ENCODE assay signal across 8 cellular contexts in genomic region chr16:19071811-19072777, GRCh38. TPM values are rescaled to one million over a fixed set of nuclear protein-coding genes. Genes with fewer than 3 reads are reported as not detected.
DNase-seq lines count a peak whose midpoint lies in the region; ATAC-seq and TF ChIP-seq lines count a peak whose summit lies in the region.

No MANE protein-coding gene starts in this region.

- H3K4me2 ChIP-seq in parathyroid adenoma (ENCODE audit: low read length): no peak overlapping the region

- H3K36me3 Mint-ChIP-seq in activated T-cell treated with anti-CD3 and anti-CD28 coated beads, Interleukin-2, amount 50 U/mL, for 72 hours (ENCODE audit: insufficient read depth in 2 of 2): peaks cover 2 to 6% of the 10 kb centered on the region in 2 donors

- H3K9me3 ChIP-seq in parathyroid adenoma (ENCODE audit: control insufficient read depth, low read length): no peaks in the 10 kb centered on the region

- H2AFZ ChIP-seq in parathyroid adenoma: no peak overlapping the region

- no peak for ATAC-seq in activated T-cell treated with anti-CD3 and anti-CD28 coated beads, Interleukin-2, amount 50 U/mL, for 72 hours (replicated peaks in 1 of 2)
- ATAC-seq in GM18511 (IDR thresholded peaks at IDR 0.05; ENCODE audit: unreplicated experiment) (no peak), HG03354 (IDR thresholded peaks at IDR 0.05; ENCODE audit: poor library complexity, severe bottlenecking, unreplicated experiment) (no peak)

- H3K79me2 ChIP-seq in parathyroid adenoma: peaks cover 2% of the 10 kb centered on the region

- no peak overlapping the region for H3K4me3 Mint-ChIP-seq in activated T-cell treated with anti-CD3 and anti-CD28 coated beads, Interleukin-2, amount 50 U/mL, for 72 hours

- H3K4me3 ChIP-seq in GM12865 (ENCODE audit: low read depth, low read length) (no peak overlapping the region), fibroblast of villous mesenchyme (ENCODE audit: low read depth, low read length) (no peak overlapping the region), parathyroid adenoma (ENCODE audit: low read depth, low read length) (no peak overlapping the region)

- peak; percentile 61 for DNase-seq in A172 (ENCODE audit: low spot score)
- peak; percentile 61 for DNase-seq in GM12865 (ENCODE audit: low read depth)
- DNase-seq in NOMO-1 treated with DMSO at 0.1 percent for 48 hours (lab: John Stamatoyannopoulos, UW; ENCODE audit: unreplicated experiment): peak; percentile 62
- DNase-seq in activated T-cell treated with anti-CD3 and anti-CD28 coated beads, Interleukin-2, amount 50 U/mL, for 72 hours: peak; percentile 63 to 70
- peak; percentile 47 for DNase-seq in fibroblast of villous mesenchyme (ENCODE audit: low read depth)

- H3K36me3 ChIP-seq in parathyroid adenoma (ENCODE audit: control insufficient read depth, insufficient read depth, low read length): no peaks in the 10 kb centered on the region

- H3K9ac ChIP-seq in parathyroid adenoma: no peak overlapping the region

- no peaks in the 10 kb centered on the region for H3K27me3 Mint-ChIP-seq in activated T-cell treated with anti-CD3 and anti-CD28 coated beads, Interleukin-2, amount 50 U/mL, for 72 hours (ENCODE audit: low read depth)

- H3K27ac ChIP-seq in parathyroid adenoma: no peak overlapping the region

- TF ChIP-seq CTCF in GM12865 (IDR thresholded peaks at IDR 0.05; ENCODE audit: insufficient read depth, low read depth, low read length, missing control alignments): peak; percentile 71
- TF ChIP-seq CTCF in fibroblast of villous mesenchyme (IDR thresholded peaks at IDR 0.05; ENCODE audit: insufficient read depth, low read depth, low read length): peak; percentile 78
- TF ChIP-seq CTCF in parathyroid adenoma (IDR thresholded peaks at IDR 0.05): peak; percentile 53

- no peak overlapping the region for H3K27ac Mint-ChIP-seq in activated T-cell treated with anti-CD3 and anti-CD28 coated beads, Interleukin-2, amount 50 U/mL, for 72 hours

- no peaks in the 10 kb centered on the region for H3K9me3 Mint-ChIP-seq in activated T-cell treated with anti-CD3 and anti-CD28 coated beads, Interleukin-2, amount 50 U/mL, for 72 hours

- peaks cover 21% of the 10 kb centered on the region for H3K4me1 Mint-ChIP-seq in activated T-cell treated with anti-CD3 and anti-CD28 coated beads, Interleukin-2, amount 50 U/mL, for 72 hours (ENCODE audit: low read depth)

- no peaks in the 10 kb centered on the region for H3K4me1 ChIP-seq in parathyroid adenoma

- no peaks in the 10 kb centered on the region for H3K27me3 ChIP-seq in parathyroid adenoma (ENCODE audit: control insufficient read depth, insufficient read depth, low read length)

RNA-seq across cellular contexts. Expression of gene COQ7, which starts 4.7 kb away (rescaled TPM):
- total RNA-seq in A172 (2014; rRNA removed; shearing (Covaris generic)): 39.0 and 50.5 TPM in 2 replicates
- 10 to 100 TPM; 16.5 to 16.6 TPM for total RNA-seq in activated T-cell treated with anti-CD3 and anti-CD28 coated beads, Interleukin-2, amount 50 U/mL, for 72 hours
- 9.9 and 10.0 TPM in 2 replicates for total RNA-seq in fibroblast of villous mesenchyme

RNA-seq across cellular contexts. Expression of gene ITPRIPL2, which starts 41.7 kb away (rescaled TPM):
- 24.1 and 30.8 TPM in 2 replicates for total RNA-seq in A172 (2014; rRNA removed; shearing (Covaris generic))
- total RNA-seq in activated T-cell treated with anti-CD3 and anti-CD28 coated beads, Interleukin-2, amount 50 U/mL, for 72 hours: 1 to 10 TPM; 6.7 to 9.3 TPM
- total RNA-seq in fibroblast of villous mesenchyme: 40.3 and 46.2 TPM in 2 replicates
